ENCODE assay signal across 11 cellular contexts in genomic region chr22:46010177-46010867, GRCh38. TPM values are rescaled to one million over a fixed set of nuclear protein-coding genes. Genes with fewer than 3 reads are reported as not detected.
DNase-seq lines count a peak whose midpoint lies in the region; ATAC-seq and TF ChIP-seq lines count a peak whose summit lies in the region.
"Had no signal": no experiment of that assay in that cellular context is flagged by ENCODE, and none has a peak within 500 bp of the region (broad histone marks: within the 10 kb centered on the region; RNA-seq: fewer than 3 reads in every experiment).

No MANE protein-coding gene starts in this region.

- H4K20me1 ChIP-seq in MM.1S (ENCODE audit: insufficient read depth, low read length) (no peaks in the 10 kb centered on the region), mammary epithelial cell (ENCODE audit: insufficient read depth, low read length) (no peaks in the 10 kb centered on the region)

- H3K9me3 ChIP-seq in MM.1S (replicated peaks; ENCODE audit: insufficient read depth, low read length) (no peaks in the 10 kb centered on the region), mammary epithelial cell (replicated peaks; ENCODE audit: insufficient read depth, low read length) (peaks cover 7% of the 10 kb centered on the region), thyroid gland (no peaks in the 10 kb centered on the region)

- H3K79me2 ChIP-seq in MM.1S (ENCODE audit: low read length) (no peaks in the 10 kb centered on the region), mammary epithelial cell (ENCODE audit: insufficient read depth, low read length) (peaks cover 5% of the 10 kb centered on the region)
- H3K79me2 ChIP-seq: parathyroid adenoma had no signal

- H3K4me2 ChIP-seq in MM.1S (ENCODE audit: low read depth, low read length) (no peak overlapping the region), mammary epithelial cell (ENCODE audit: insufficient read depth, low read depth, low read length) (no peak overlapping the region)

- intact Hi-C loops in mammary epithelial cell (cut with micrococcal nuclease) = no loop called here
- intact Hi-C loops in thyroid gland (cut with DNase I) = no loop called here

- no peak overlapping the region for H3K27ac ChIP-seq in MM.1S (ENCODE audit: low read length)
- no peak overlapping the region for H3K27ac ChIP-seq in mammary epithelial cell (ENCODE audit: insufficient read depth, low read depth, low read length)
- peak overlapping the region in 2 of 3 donors; percentile 95 to 98 for H3K27ac ChIP-seq in thyroid gland
- H3K27ac ChIP-seq: parathyroid adenoma had no signal

- H3K4me3 ChIP-seq in MM.1S (ENCODE audit: low read length) (no peak overlapping the region), mammary epithelial cell (replicated peaks in 1 of 3; ENCODE audit: insufficient read depth in 1 of 3, low read depth in 2 of 3, low read length in 3 of 3) (no peak overlapping the region), thyroid gland (replicated peaks in 1 of 3) (no peak overlapping the region)

- CTCF ChIA-PET in mammary epithelial cell (lab: Charles Lee; ENCODE audit: low non-redundant PET) = no interaction called here

- H3K9ac ChIP-seq in MM.1S (ENCODE audit: low read length) (no peak overlapping the region), mammary epithelial cell (ENCODE audit: insufficient read depth, low read length) (no peak overlapping the region)
- H3K9ac ChIP-seq: parathyroid adenoma had no signal

- H2AFZ ChIP-seq in MM.1S (ENCODE audit: low read length) (no peak overlapping the region), mammary epithelial cell (ENCODE audit: low read depth, low read length) (no peak overlapping the region)
- H2AFZ ChIP-seq: parathyroid adenoma had no signal

- in situ Hi-C loops in mammary epithelial cell (cut with MboI; ENCODE audit: low sequenced_read_pairs in 2 of 2) = loop anchor here (25.0 kb wide), 1 partner anchor 527 kb away; the partner anchor contains the start of gene CELSR1 (in 2 of the 2)

- 77% methylated on average over 8 of the region's 8 CpGs for WGBS in mammary epithelial cell (ENCODE audit: low coverage, missing lambda C conversion rate)
- 69 to 74% methylated on average over 7 of the region's 8 CpGs for WGBS in thyroid gland, 2 donors

- peaks cover 10% of the 10 kb centered on the region for H3F3A ChIP-seq in MM.1S (ENCODE audit: insufficient read depth, low read length)

- BruUV-seq in mammary epithelial cell (replicated peaks; lab: Mats Ljungman, UMichigan) = no TSS peak

- no peak for TF ChIP-seq POLR2A in thyroid gland (IDR thresholded peaks at IDR 0.05)

- peak; percentile 4 for DNase-seq in MM.1S
- peak; percentile 61 for DNase-seq in mammary epithelial cell
- peak; percentile 84 for DNase-seq in kidney glomerular epithelial cell (lab: John Stamatoyannopoulos, UW)
- peak; percentile 51 to 64 for DNase-seq in thyroid gland
- no peak for DNase-seq in CD1c-positive myeloid dendritic cell (ENCODE audit: extremely low spot score)
- DNase-seq: DMS 273 treated with DMSO at 0.1 percent for 48 hours, T-helper 1 cell had no signal

- no peak for TF ChIP-seq CTCF in MM.1S (IDR thresholded peaks at IDR 0.05; ENCODE audit: low read length)
- no peak for TF ChIP-seq CTCF in mammary epithelial cell (conservative IDR thresholded peaks at IDR 0.05 in 1 of 2, IDR thresholded peaks at IDR 0.05 in 1 of 2; ENCODE audit: extremely low read depth in 1 of 2, insufficient read depth in 1 of 2, low read depth in 1 of 2, low read length in 2 of 2)
- TF ChIP-seq CTCF in thyroid gland (IDR thresholded peaks at IDR 0.05) = no peak

- H3K27me3 ChIP-seq in MM.1S (replicated peaks; ENCODE audit: insufficient read depth, low read length) (0 out of 2 replicates have a peak, but pooled peaks cover 2% of the 10 kb centered on the region), mammary epithelial cell (ENCODE audit: insufficient read depth, low read length) (no peaks in the 10 kb centered on the region), thyroid gland (no peaks in the 10 kb centered on the region)

- H3K9me2 ChIP-seq in MM.1S (replicated peaks; ENCODE audit: insufficient read depth, low read length) = no peaks in the 10 kb centered on the region

- H3K4me1 ChIP-seq in MM.1S (ENCODE audit: low read length) = 0 out of 2 replicates have a peak, but pooled peaks cover 8% of the 10 kb centered on the region
- H3K4me1 ChIP-seq in mammary epithelial cell (ENCODE audit: insufficient read depth, low read length) = peaks cover 65% of the 10 kb centered on the region
- peaks cover 40 to 72% of the 10 kb centered on the region in 2 donors for H3K4me1 ChIP-seq in thyroid gland

- dilution Hi-C loops in mammary epithelial cell (cut with HindIII; ENCODE audit: low sequenced_read_pairs) = loop anchor here (25.0 kb wide), 1 partner anchor 427 kb away; no protein-coding TSS in a partner anchor

- no peaks in the 10 kb centered on the region for H3K36me3 ChIP-seq in MM.1S (replicated peaks; ENCODE audit: insufficient read depth, low read length)
- H3K36me3 ChIP-seq in mammary epithelial cell (ENCODE audit: insufficient read depth, low read length) = no peaks in the 10 kb centered on the region
- no peaks in the 10 kb centered on the region for H3K36me3 ChIP-seq in thyroid gland

- ATAC-seq in HG02840 (IDR thresholded peaks at IDR 0.05; ENCODE audit: low FRiP score, unreplicated experiment) (no peak), HG03095 (IDR thresholded peaks at IDR 0.05; ENCODE audit: unreplicated experiment) (no peak)
- ATAC-seq: left colon had no signal

RNA-seq across cellular contexts. Expression of gene WNT7B, which starts 33.4 kb away (rescaled TPM):
- total RNA-seq in mammary epithelial cell (under 1 TPM; 0.31 to 0.50 TPM), thyroid gland (1 to 10 TPM in 2 of 4 donors, under 1 TPM in 1, not detected in 1; 0.83 to 4.3 (median 2.5) TPM)
- 0.15 TPM for polyA plus RNA-seq in mammary epithelial cell
- polyA minus RNA-seq in mammary epithelial cell = 0.21 TPM
- total RNA-seq: left colon had no signal

Comparison
In these comparisons a context has a peak if more than half of its experiments do, and no peak if none do; other contexts are left out.
1. H3K27ac ChIP-seq: peak in thyroid gland (2 of 3); none in MM.1S (single experiment) and mammary epithelial cell (single experiment).